7 cellular contexts compared by ENCODE assay signal in the genomic region with DNA sequence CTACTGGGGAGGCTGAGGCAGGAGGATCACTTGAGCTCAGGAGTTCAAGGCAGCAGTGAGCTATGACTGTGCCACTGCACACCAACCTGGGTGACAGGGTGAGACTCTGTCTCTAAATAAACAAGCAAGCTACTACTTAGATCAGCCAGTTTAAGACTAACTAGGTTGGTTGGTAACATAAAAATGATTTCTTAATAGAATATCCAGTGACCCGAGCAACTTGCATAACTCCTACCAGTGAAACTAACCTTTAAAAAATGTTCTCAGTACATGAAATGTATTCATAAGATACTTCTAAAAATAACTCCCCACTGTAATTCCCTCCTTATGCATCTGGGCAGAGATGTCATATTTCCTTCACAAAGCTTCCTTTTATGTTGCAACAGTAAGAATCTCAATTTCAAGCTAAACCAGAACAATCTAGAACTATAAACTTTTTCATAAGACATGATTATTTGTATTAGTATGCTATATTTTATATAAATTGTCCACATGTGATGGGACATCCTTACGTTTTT.
DNase-seq lines count a peak whose midpoint lies in the region; FAIRE-seq and TF ChIP-seq lines count a peak whose summit lies in the region.

No MANE protein-coding gene starts in this region.

- H3K27ac Mint-ChIP-seq in nephron, result peak overlapping the region; percentile 51 to 89 (median 65)

- FAIRE-seq in GM18507 (lab: Jason Lieb, UNC), result peak; percentile 77

- in situ Hi-C loops in HAP-1 (cut with MboI; ENCODE audit: low sequenced_read_pairs), result no loop called here

- no peaks in the 10 kb centered on the region for H3K36me3 Mint-ChIP-seq in nephron (ENCODE audit: low read depth)

- H3K27me3 ChIP-seq in HAP-1 (ENCODE audit: low read depth), result no peaks in the 10 kb centered on the region

- DNase-seq in GM18507 (ENCODE audit: extremely low spot score, insufficient read length, low read depth) (no peak), MV-4-11 (lab: John Stamatoyannopoulos, UW) (peak; percentile 95), caudate nucleus (lab: John Stamatoyannopoulos, UW) (peak in 2 of 61 donors; percentile 14 to 20), NCI-H2029 treated with DMSO at 0.1 percent for 48 hours (lab: John Stamatoyannopoulos, UW) (no peak), HAP-1 (ENCODE audit: low spot score in 2 of 2) (no peak), retina (no peak)

- H3K4me3 ChIP-seq in HAP-1, result no peak overlapping the region

- no peak for TF ChIP-seq CTCF in nephron (IDR thresholded peaks at IDR 0.05; ENCODE audit: unreplicated experiment in 3 of 3)

- no peaks in the 10 kb centered on the region for H3K9me3 ChIP-seq in HAP-1

- H3K4me1 Mint-ChIP-seq in nephron, result peaks cover 14% of the 10 kb centered on the region

- no peaks in the 10 kb centered on the region for H3K36me3 ChIP-seq in HAP-1 (replicated peaks)

- H3K9me3 Mint-ChIP-seq in nephron, result peaks cover 4% of the 10 kb centered on the region

- peaks cover 21% of the 10 kb centered on the region for H3K4me1 ChIP-seq in HAP-1

- H3K27ac ChIP-seq in caudate nucleus (ENCODE audit: low read depth, low read length), result peak overlapping the region; percentile 65

- no peak overlapping the region for H3K4me3 Mint-ChIP-seq in nephron

- H3K27me3 Mint-ChIP-seq in nephron (ENCODE audit: low read depth), result no peaks in the 10 kb centered on the region
